9 cellular contexts compared by ENCODE assay signal in the genomic region with DNA sequence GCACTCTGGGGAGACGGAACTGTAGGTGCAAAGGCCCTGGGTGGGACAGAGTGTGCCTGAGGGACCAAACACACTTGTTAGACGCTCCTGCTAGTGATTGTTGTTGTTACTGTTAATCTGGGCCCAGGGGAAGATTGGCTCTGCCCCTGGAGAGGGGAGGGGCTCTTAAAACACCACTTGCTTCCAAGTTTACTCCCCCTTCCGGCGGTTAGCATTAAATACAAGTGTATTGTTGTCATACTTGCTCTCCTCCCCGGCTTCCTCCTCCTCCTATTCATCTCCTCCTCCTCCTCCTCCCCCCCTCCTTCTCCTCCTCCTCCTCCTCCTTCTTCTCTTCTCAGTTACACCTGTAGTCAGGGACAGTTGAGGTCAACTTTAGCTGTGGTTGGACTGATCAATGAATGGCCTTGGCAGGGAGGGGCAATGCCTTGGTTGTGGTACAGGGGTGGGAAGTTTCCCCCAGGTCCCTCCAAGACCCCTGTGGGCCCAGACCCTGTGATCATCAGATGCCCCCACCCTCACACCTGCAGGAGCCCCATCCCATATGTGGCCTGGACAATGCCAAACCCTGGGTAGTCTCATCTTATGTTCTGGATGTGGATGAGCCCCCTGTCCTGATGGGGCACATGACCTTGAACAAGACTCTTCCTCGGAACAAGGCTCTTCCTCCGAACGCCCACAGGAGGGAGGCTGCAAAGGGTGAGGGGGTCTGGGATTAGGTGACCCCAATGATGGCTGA.
A peak's percentile ranks its signal among the peaks of the same experiment; 100 is the strongest.
DNase-seq lines count a peak whose midpoint lies in the region; FAIRE-seq and TF ChIP-seq lines count a peak whose summit lies in the region.
"Had no signal": no experiment of that assay in that cellular context is flagged by ENCODE, and none has a peak within 500 bp of the region (broad histone marks: within the 10 kb centered on the region; RNA-seq: fewer than 3 reads in every experiment).

No MANE protein-coding gene starts in this region.

- no peak overlapping the region for H3K9ac ChIP-seq in keratinocyte (ENCODE audit: control insufficient read depth, extremely low read depth, insufficient read depth, low read length)
- H3K9ac ChIP-seq: BLaER1 had no signal

- H3K4me1 ChIP-seq in keratinocyte (ENCODE audit: control insufficient read depth, extremely low read depth, insufficient read depth, low read length), result no peaks in the 10 kb centered on the region

- peak; percentile 38 to 64 (median 46) for TF ChIP-seq CTCF in keratinocyte (optimal IDR thresholded peaks at IDR 0.05 in 1 of 3, IDR thresholded peaks at IDR 0.05 in 1 of 3, conservative IDR thresholded peaks at IDR 0.05 in 1 of 3; ENCODE audit: extremely low read depth in 1 of 3, insufficient read depth in 2 of 3, low read length in 3 of 3)
- no peak for TF ChIP-seq CTCF in lower leg skin (IDR thresholded peaks at IDR 0.05)

- H3K79me2 ChIP-seq in keratinocyte (ENCODE audit: control insufficient read depth, insufficient read depth, low read length), result no peaks in the 10 kb centered on the region

- no peak for TF ChIP-seq POLR2A in lower leg skin (IDR thresholded peaks at IDR 0.05)

- dilution Hi-C loops in keratinocyte (cut with MboI; ENCODE audit: extremely low pct_ligation_motif_present, low sequenced_read_pairs), result no loop called here

- H4K20me1 ChIP-seq in keratinocyte (ENCODE audit: control insufficient read depth, extremely low read depth, insufficient read depth, low read length), result peaks cover 3% of the 10 kb centered on the region
- H4K20me1 ChIP-seq: BLaER1 had no signal

- H3K4me3 ChIP-seq in keratinocyte (ENCODE audit: control insufficient read depth in 2 of 3, extremely low read depth in 1 of 3, insufficient read depth in 2 of 3, low read depth in 1 of 3, low read length in 3 of 3) (no peak overlapping the region), lower leg skin (ENCODE audit: low read depth, poor library complexity, severe bottlenecking) (no peak overlapping the region)
- H3K4me3 ChIP-seq: BLaER1 had no signal

- H2AFZ ChIP-seq in keratinocyte (ENCODE audit: control insufficient read depth, low read length), result no peak overlapping the region

- WGBS in lower leg skin, 2 donors, result 24 to 45% methylated on average over 8 of the region's 8 CpGs

- no peaks in the 10 kb centered on the region for H3K36me3 ChIP-seq in keratinocyte (ENCODE audit: control insufficient read depth in 2 of 2, extremely low read depth in 1 of 2, insufficient read depth in 2 of 2, low read length in 2 of 2)
- H3K36me3 ChIP-seq: BLaER1 had no signal

- H3K27ac ChIP-seq in keratinocyte (ENCODE audit: control insufficient read depth, insufficient read depth, low read length), result no peak overlapping the region
- H3K27ac ChIP-seq: BLaER1 had no signal

- H3K27me3 ChIP-seq in keratinocyte (ENCODE audit: control insufficient read depth, extremely low read depth, insufficient read depth, low read length), result peaks cover 5% of the 10 kb centered on the region

- intact Hi-C loops in lower leg skin (cut with DNase I; ENCODE audit: low total_unique reads), result no loop called here

- peak; percentile 44 for FAIRE-seq in keratinocyte (lab: Jason Lieb, UNC)

- peak in 2 of 3 experiments; percentile 8 to 18 for DNase-seq in NCI-H1417 (lab: John Stamatoyannopoulos, UW)
- no peak for DNase-seq in NCI-H1417 treated with DMSO at 0.1 percent for 48 hours (lab: John Stamatoyannopoulos, UW)
- peak; percentile 75 for DNase-seq in NAMALWA (ENCODE audit: low spot score)
- DNase-seq in astrocyte of the hippocampus (ENCODE audit: low read depth, low spot score), result peak; percentile 57
- DNase-seq in keratinocyte (ENCODE audit: low read depth, low spot score), result no peak
- no peak for DNase-seq in NCI-H1105 (lab: John Stamatoyannopoulos, UW)
- DNase-seq in NCI-H226, result no peak
- DNase-seq in lower leg skin (ENCODE audit: low spot score in 2 of 2), result no peak

- H3K9me1 ChIP-seq in keratinocyte (ENCODE audit: control insufficient read depth, extremely low read depth, insufficient read depth, low read length), result no peaks in the 10 kb centered on the region

- H3K4me2 ChIP-seq in keratinocyte (ENCODE audit: control insufficient read depth, extremely low read depth, insufficient read depth, low read depth, low read length), result no peak overlapping the region
- H3K4me2 ChIP-seq: BLaER1 had no signal

- no peaks in the 10 kb centered on the region for H3K9me3 ChIP-seq in keratinocyte (ENCODE audit: control insufficient read depth, low read depth, low read length)
- H3K9me3 ChIP-seq: BLaER1 had no signal

Comparison
In these comparisons a context has a peak if more than half of its experiments do, and no peak if none do; other contexts are left out.
1. DNase-seq: peak in NCI-H1417 (2 of 3), NAMALWA (single experiment) and astrocyte of the hippocampus (single experiment); none in NCI-H1417 treated with DMSO at 0.1 percent for 48 hours (single experiment), keratinocyte (single experiment), NCI-H1105 (single experiment), NCI-H226 (single experiment) and lower leg skin (0 of 2).
2. CTCF ChIP-seq: peak in keratinocyte (3 of 3); none in lower leg skin (0 of 3).